In genomic region chr1:171965802-171966201, GRCh38 we compare ENCODE assay signal across 26 cellular contexts.
DNase-seq lines count a peak whose midpoint lies in the region; ATAC-seq and TF ChIP-seq lines count a peak whose summit lies in the region.
"Had no signal": no experiment of that assay in that cellular context is flagged by ENCODE, and none has a peak within 500 bp of the region (broad histone marks: within the 10 kb centered on the region; RNA-seq: fewer than 3 reads in every experiment).

No MANE protein-coding gene starts in this region.

- no peaks in the 10 kb centered on the region for H3K4me1 ChIP-seq in endodermal cell (ENCODE audit: control insufficient read depth, insufficient read depth, low read length)
- H3K4me1 ChIP-seq: body of pancreas, gastrocnemius medialis, lower lobe of right lung, prostate gland, stomach, transverse colon had no signal

- no peak overlapping the region for H3K4me3 Mint-ChIP-seq in endodermal cell
- no peak overlapping the region for H3K4me3 Mint-ChIP-seq in nephron
- H3K4me3 Mint-ChIP-seq in natural killer cell treated with Interleukin-12 subunit alpha and Interleukin-12 subunit beta and Interleukin-15 and Interleukin-18, amount 100 ng/mL, for 72 hours: no peak overlapping the region
- no peak overlapping the region for H3K4me3 Mint-ChIP-seq in activated T-cell treated with anti-CD3 and anti-CD28 coated beads, Interleukin-2, amount 50 U/mL, for 72 hours
- H3K4me3 Mint-ChIP-seq: activated CD8-positive, alpha-beta T cell treated with anti-CD3 and anti-CD28 coated beads for 36 hours; activated naive CD8-positive, alpha-beta T cell treated with anti-CD3 and anti-CD28 coated beads, Interleukin-2, amount 10 ng/mL, durations not matched to agents 7 days and 5 days; CD4-positive, alpha-beta T cell; neural progenitor cell had no signal

- TF ChIP-seq CTCF in endodermal cell (conservative IDR thresholded peaks at IDR 0.05) (no peak), nephron (IDR thresholded peaks at IDR 0.05; ENCODE audit: unreplicated experiment in 3 of 3) (no peak)

- no peaks in the 10 kb centered on the region for H3K36me3 ChIP-seq in endodermal cell (ENCODE audit: control insufficient read depth, insufficient read depth, low read length)
- H3K36me3 ChIP-seq: gastrocnemius medialis, lower lobe of right lung, neural progenitor cell, prostate gland, stomach, transverse colon had no signal

- WGBS in endodermal cell (ENCODE audit: insufficient coverage in 1 of 2, insufficient read length in 1 of 2), 2 experiments: 90% methylated on average over 3 of the region's 3 CpGs; no CpG with 5 or more reads in 1 of the 2 experiments

- H3K36me3 Mint-ChIP-seq in endodermal cell (ENCODE audit: low read depth): no peaks in the 10 kb centered on the region
- no peaks in the 10 kb centered on the region for H3K36me3 Mint-ChIP-seq in nephron (ENCODE audit: low read depth)
- no peaks in the 10 kb centered on the region for H3K36me3 Mint-ChIP-seq in natural killer cell treated with Interleukin-12 subunit alpha and Interleukin-12 subunit beta and Interleukin-15 and Interleukin-18, amount 100 ng/mL, for 72 hours
- no peaks in the 10 kb centered on the region for H3K36me3 Mint-ChIP-seq in activated T-cell treated with anti-CD3 and anti-CD28 coated beads, Interleukin-2, amount 50 U/mL, for 72 hours (ENCODE audit: insufficient read depth in 2 of 2)
- H3K36me3 Mint-ChIP-seq: activated naive CD8-positive, alpha-beta T cell treated with anti-CD3 and anti-CD28 coated beads, Interleukin-2, amount 10 ng/mL, durations not matched to agents 7 days and 5 days; neural progenitor cell had no signal

- H3K27ac ChIP-seq in endodermal cell (ENCODE audit: low read depth, low read length): no peak overlapping the region
- H3K27ac ChIP-seq: body of pancreas, gastrocnemius medialis, lower lobe of right lung, neural progenitor cell, prostate gland, stomach, transverse colon had no signal

- H3K4me1 Mint-ChIP-seq in endodermal cell (peaks cover 14% of the 10 kb centered on the region), nephron (peaks cover 13% of the 10 kb centered on the region)
- no peaks in the 10 kb centered on the region for H3K4me1 Mint-ChIP-seq in natural killer cell treated with Interleukin-12 subunit alpha and Interleukin-12 subunit beta and Interleukin-15 and Interleukin-18, amount 100 ng/mL, for 72 hours (ENCODE audit: low read depth in 2 of 2)
- H3K4me1 Mint-ChIP-seq in activated T-cell treated with anti-CD3 and anti-CD28 coated beads, Interleukin-2, amount 50 U/mL, for 72 hours (ENCODE audit: low read depth): no peaks in the 10 kb centered on the region

- H3K9me3 Mint-ChIP-seq in endodermal cell (peaks cover 16% of the 10 kb centered on the region), nephron (no peaks in the 10 kb centered on the region)
- H3K9me3 Mint-ChIP-seq in natural killer cell treated with Interleukin-12 subunit alpha and Interleukin-12 subunit beta and Interleukin-15 and Interleukin-18, amount 100 ng/mL, for 72 hours: no peaks in the 10 kb centered on the region
- H3K9me3 Mint-ChIP-seq in activated T-cell treated with anti-CD3 and anti-CD28 coated beads, Interleukin-2, amount 50 U/mL, for 72 hours: no peaks in the 10 kb centered on the region
- H3K9me3 Mint-ChIP-seq: activated CD8-positive, alpha-beta T cell treated with anti-CD3 and anti-CD28 coated beads for 36 hours; activated naive CD8-positive, alpha-beta T cell treated with anti-CD3 and anti-CD28 coated beads, Interleukin-2, amount 10 ng/mL, durations not matched to agents 7 days and 5 days; CD4-positive, alpha-beta T cell; neural progenitor cell had no signal

- H3K27me3 Mint-ChIP-seq in endodermal cell (ENCODE audit: insufficient read depth) (no peaks in the 10 kb centered on the region), nephron (ENCODE audit: low read depth) (no peaks in the 10 kb centered on the region)
- peaks cover under 1 to 3% of the 10 kb centered on the region in 2 donors for H3K27me3 Mint-ChIP-seq in natural killer cell treated with Interleukin-12 subunit alpha and Interleukin-12 subunit beta and Interleukin-15 and Interleukin-18, amount 100 ng/mL, for 72 hours
- no peaks in the 10 kb centered on the region for H3K27me3 Mint-ChIP-seq in activated T-cell treated with anti-CD3 and anti-CD28 coated beads, Interleukin-2, amount 50 U/mL, for 72 hours (ENCODE audit: low read depth)
- H3K27me3 Mint-ChIP-seq: activated CD8-positive, alpha-beta T cell treated with anti-CD3 and anti-CD28 coated beads for 36 hours; CD4-positive, alpha-beta T cell had no signal

- H3K9me3 ChIP-seq in endodermal cell (ENCODE audit: control insufficient read depth, low read length): peaks cover 46% of the 10 kb centered on the region
- H3K9me3 ChIP-seq: body of pancreas, gastrocnemius medialis, lower lobe of right lung, prostate gland, stomach, transverse colon had no signal

- peak overlapping the region; percentile 31 for H3K4me3 ChIP-seq in endodermal cell (ENCODE audit: low read length)
- H3K4me3 ChIP-seq: body of pancreas, gastrocnemius medialis, lower lobe of right lung, neural progenitor cell, prostate gland, stomach, transverse colon had no signal

- no peak overlapping the region for H3K27ac Mint-ChIP-seq in endodermal cell
- H3K27ac Mint-ChIP-seq in nephron: peak overlapping the region in 2 of 3 experiments; percentile 37 to 74
- H3K27ac Mint-ChIP-seq in natural killer cell treated with Interleukin-12 subunit alpha and Interleukin-12 subunit beta and Interleukin-15 and Interleukin-18, amount 100 ng/mL, for 72 hours: no peak overlapping the region
- H3K27ac Mint-ChIP-seq in activated T-cell treated with anti-CD3 and anti-CD28 coated beads, Interleukin-2, amount 50 U/mL, for 72 hours: no peak overlapping the region
- H3K27ac Mint-ChIP-seq: activated CD8-positive, alpha-beta T cell treated with anti-CD3 and anti-CD28 coated beads for 36 hours; activated naive CD8-positive, alpha-beta T cell treated with anti-CD3 and anti-CD28 coated beads, Interleukin-2, amount 10 ng/mL, durations not matched to agents 7 days and 5 days; CD4-positive, alpha-beta T cell; neural progenitor cell had no signal

- H3K27me3 ChIP-seq in endodermal cell (ENCODE audit: control insufficient read depth, insufficient read depth, low read length, poor library complexity, severe bottlenecking): no peaks in the 10 kb centered on the region
- H3K27me3 ChIP-seq: body of pancreas, gastrocnemius medialis, neural progenitor cell, stomach, transverse colon had no signal

- ATAC-seq in natural killer cell treated with Interleukin-12 subunit alpha and Interleukin-12 subunit beta and Interleukin-15 and Interleukin-18, amount 100 ng/mL, for 72 hours: no peak
- no peak for ATAC-seq in activated T-cell treated with anti-CD3 and anti-CD28 coated beads, Interleukin-2, amount 50 U/mL, for 72 hours (replicated peaks in 1 of 2)
- ATAC-seq in HG03571 (IDR thresholded peaks at IDR 0.05; ENCODE audit: unreplicated experiment): no peak
- ATAC-seq: activated CD4-positive, CD25-positive, alpha-beta regulatory T cell treated with anti-CD3 and anti-CD28 coated beads, Interleukin-2, amount 50 U/mL, for 24 hours; activated CD8-positive, alpha-beta T cell treated with anti-CD3 and anti-CD28 coated beads for 36 hours; body of pancreas; gastrocnemius medialis; lower lobe of right lung; Panc1 had no signal

- no peak overlapping the region for H3K9ac ChIP-seq in endodermal cell (ENCODE audit: extremely low read depth, low read length, poor library complexity, severe bottlenecking)
- H3K9ac ChIP-seq: neural progenitor cell had no signal

- DNase-seq in GM03348 (ENCODE audit: low spot score) (peak; percentile 11), LHCN-M2 (ENCODE audit: low read depth) (peak; percentile 1), endodermal cell (no peak)
- no peak for DNase-seq in natural killer cell treated with Interleukin-12 subunit alpha and Interleukin-12 subunit beta and Interleukin-15 and Interleukin-18, amount 100 ng/mL, for 72 hours (ENCODE audit: low spot score)
- no peak for DNase-seq in activated T-cell treated with anti-CD3 and anti-CD28 coated beads, Interleukin-2, amount 50 U/mL, for 72 hours
- no peak for DNase-seq in activated CD4-positive, alpha-beta T cell treated with anti-CD3 and anti-CD28 coated beads, Interleukin-2, amount 50 U/mL, for 4 hours
- DNase-seq: activated CD8-positive, alpha-beta T cell treated with anti-CD3 and anti-CD28 coated beads for 36 hours; activated effector memory CD4-positive, alpha-beta T cell treated with Interleukin-2 at 50 U/mL for 16 hours; activated naive CD8-positive, alpha-beta T cell treated with anti-CD3 and anti-CD28 coated beads, Interleukin-2, amount 10 ng/mL, durations not matched to agents 7 days and 5 days; body of pancreas; CD4-positive, alpha-beta T cell; DMS 273 treated with DMSO at 0.1 percent for 48 hours; erythroblast; gastrocnemius medialis; KBM-7; lower lobe of right lung; NCI-H1436 treated with DMSO at 0.1 percent for 48 hours; NCI-H510A treated with DMSO at 0.1 percent for 48 hours; stomach; transverse colon had no signal

Comparison
In these comparisons a context has a peak if more than half of its experiments do, and no peak if none do; other contexts are left out.
1. DNase-seq: peak in GM03348 (single experiment) and LHCN-M2 (single experiment); none in endodermal cell (single experiment), natural killer cell treated with Interleukin-12 subunit alpha and Interleukin-12 subunit beta and Interleukin-15 and Interleukin-18, amount 100 ng/mL, for 72 hours (single experiment), activated T-cell treated with anti-CD3 and anti-CD28 coated beads, Interleukin-2, amount 50 U/mL, for 72 hours (0 of 2) and activated CD4-positive, alpha-beta T cell treated with anti-CD3 and anti-CD28 coated beads, Interleukin-2, amount 50 U/mL, for 4 hours (0 of 2).
2. H3K27ac Mint-ChIP-seq: peak in nephron (2 of 3); none in endodermal cell (single experiment), natural killer cell treated with Interleukin-12 subunit alpha and Interleukin-12 subunit beta and Interleukin-15 and Interleukin-18, amount 100 ng/mL, for 72 hours (0 of 2) and activated T-cell treated with anti-CD3 and anti-CD28 coated beads, Interleukin-2, amount 50 U/mL, for 72 hours (single experiment).